In genomic region chr5:127567026-127567768, GRCh38 we compare ENCODE assay signal across 12 cellular contexts. TPM values are rescaled to one million over a fixed set of nuclear protein-coding genes. Genes with fewer than 3 reads are reported as not detected.
DNase-seq lines count a peak whose midpoint lies in the region; ATAC-seq and TF ChIP-seq lines count a peak whose summit lies in the region.
"Had no signal": no experiment of that assay in that cellular context is flagged by ENCODE, and none has a peak within 500 bp of the region (broad histone marks: within the 10 kb centered on the region; RNA-seq: fewer than 3 reads in every experiment).

No MANE protein-coding gene starts in this region.

- TF ChIP-seq CTCF in GM13977 (IDR thresholded peaks at IDR 0.05; ENCODE audit: extremely low read depth, insufficient read depth, missing control alignments) (no peak), HL-60 (IDR thresholded peaks at IDR 0.05; ENCODE audit: insufficient read depth, low read length) (no peak)

- H3K27me3 ChIP-seq in HL-60 (ENCODE audit: insufficient read depth, poor library complexity, severe bottlenecking) (no peaks in the 10 kb centered on the region), SJCRH30 (no peaks in the 10 kb centered on the region)

- in situ Hi-C loops in GM13977 (cut with MboI; ENCODE audit: low pct_unique_long_range_greater_than_20kb, low sequenced_read_pairs, unreplicated experiment): loop anchor here (10.0 to 25.0 kb wide), 2 partner anchors 295 to 638 kb away; no protein-coding TSS in a partner anchor

- ATAC-seq in GM19351 (IDR thresholded peaks at IDR 0.05; ENCODE audit: unreplicated experiment): peak; percentile 75
- peak; percentile 83 for ATAC-seq in HG02870 (IDR thresholded peaks at IDR 0.05; ENCODE audit: unreplicated experiment)
- ATAC-seq: left ventricle myocardium superior had no signal

- H3K36me3 ChIP-seq in SJCRH30: no peaks in the 10 kb centered on the region
- H3K36me3 ChIP-seq: SJSA1 had no signal

- peak overlapping the region; percentile 73 for H3K27ac ChIP-seq in HL-60 (replicated peaks)
- H3K27ac ChIP-seq in SJCRH30: no peak overlapping the region
- H3K27ac ChIP-seq: SJSA1 had no signal

- H3K9me3 ChIP-seq in SJCRH30 (replicated peaks): no peaks in the 10 kb centered on the region
- H3K9me3 ChIP-seq: SJSA1 had no signal

- H3K4me3 ChIP-seq in HL-60 (replicated peaks; ENCODE audit: insufficient read depth, low read length) (no peak overlapping the region), SJCRH30 (no peak overlapping the region)
- H3K4me3 ChIP-seq: SJSA1 had no signal

- DNase-seq in GM13977 (ENCODE audit: low spot score) (peak; percentile 45), HL-60 (ENCODE audit: low read depth in 1 of 2, low spot score in 1 of 2) (peak; percentile 21 to 70), SJCRH30 (no peak), SIG-M5 (lab: John Stamatoyannopoulos, UW) (no peak), DMS114 treated with DMSO at 0.1 percent for 48 hours (lab: John Stamatoyannopoulos, UW; ENCODE audit: unreplicated experiment) (no peak), NCI-H2029 (lab: John Stamatoyannopoulos, UW) (no peak)
- DNase-seq: HCEC 1CT, left ventricle myocardium superior, NCI-H1694 treated with DMSO at 0.1 percent for 48 hours had no signal

- H3K4me1 ChIP-seq in SJCRH30: no peaks in the 10 kb centered on the region; the same call in 1 of the 2 replicates
- H3K4me1 ChIP-seq: SJSA1 had no signal

RNA-seq across cellular contexts. Expression of gene PRRC1, which starts 49.8 kb away (rescaled TPM):
- total RNA-seq in SJCRH30 (2014; rRNA removed; shearing (Covaris generic)): 57.9 and 65.8 TPM in 2 replicates

Comparison
In these comparisons a context has a peak if more than half of its experiments do, and no peak if none do; other contexts are left out.
1. DNase-seq: peak in GM13977 (single experiment) and HL-60 (2 of 2); none in SJCRH30 (0 of 2), SIG-M5 (single experiment), DMS114 treated with DMSO at 0.1 percent for 48 hours (single experiment) and NCI-H2029 (single experiment).